In the genomic region with DNA sequence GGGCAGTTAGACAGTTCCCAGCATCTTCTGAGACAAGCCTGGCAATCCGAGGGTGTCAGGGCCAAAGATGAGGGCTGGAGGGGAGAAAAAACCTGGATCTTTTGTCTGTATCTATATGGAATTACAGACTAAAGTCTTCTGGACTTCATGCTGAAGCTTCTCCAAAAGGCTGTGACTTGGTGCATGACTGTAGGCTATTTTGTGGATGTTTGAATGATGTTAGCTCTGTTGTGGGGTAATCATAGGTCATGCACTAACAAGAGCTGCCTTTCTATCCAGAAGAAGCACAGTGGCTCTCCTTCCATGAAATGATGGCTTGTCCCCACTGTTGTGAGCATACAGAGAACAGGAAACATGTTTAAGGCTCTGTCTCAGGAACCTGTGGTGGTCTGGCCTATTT, we compare ENCODE assay signal across 18 cellular contexts.
DNase-seq lines count a peak whose midpoint lies in the region; ATAC-seq lines count a peak whose summit lies in the region.
"Had no signal": no experiment of that assay in that cellular context is flagged by ENCODE, and none has a peak within 500 bp of the region (broad histone marks: within the 10 kb centered on the region; RNA-seq: fewer than 3 reads in every experiment).

No MANE protein-coding gene starts in this region.

- H3K9me3 ChIP-seq in skeletal muscle tissue (ENCODE audit: control insufficient read depth in 3 of 3, low read length in 3 of 3), result no peaks in the 10 kb centered on the region
- H3K9me3 ChIP-seq in CD4-positive, alpha-beta memory T cell (ENCODE audit: control insufficient read depth in 1 of 2, low read length in 2 of 2), result no peaks in the 10 kb centered on the region
- H3K9me3 ChIP-seq: suprapubic skin had no signal

- DNase-seq in EH (ENCODE audit: low read depth) (peak; percentile 21), caudate nucleus (lab: John Stamatoyannopoulos, UW) (peak in 9 of 61 donors; percentile 13 to 65 (median 46)), SHP77 (lab: John Stamatoyannopoulos, UW) (no peak), NCI-H1930 (lab: John Stamatoyannopoulos, UW) (no peak)
- no peak for DNase-seq in CD4-positive, alpha-beta memory T cell
- DNase-seq: activated CD4-positive, alpha-beta T cell treated with anti-CD3 and anti-CD28 coated beads for 4 hours; CD4-positive, CD25-positive, alpha-beta regulatory T cell; cortex of kidney; KG1; MV-4-11; NCI-H2029; stimulated activated CD8-positive, alpha-beta memory T cell treated with anti-CD3 and anti-CD28 coated beads, Interleukin-4, amount 100 ng/mL, for 48 hours; T-helper 1 cell had no signal

- H3K27ac Mint-ChIP-seq in CD4-positive, alpha-beta memory T cell, result no peak overlapping the region
- H3K27ac Mint-ChIP-seq: activated naive CD4-positive, alpha-beta T cell treated with anti-CD3 and anti-CD28 coated beads, Interleukin-2, amount 50 U/mL, for 72 hours; CD4-positive, CD25-positive, alpha-beta regulatory T cell had no signal

- H3K4me3 ChIP-seq in skeletal muscle tissue (ENCODE audit: low read length in 3 of 3), result no peak overlapping the region
- no peak overlapping the region for H3K4me3 ChIP-seq in CD4-positive, alpha-beta memory T cell (ENCODE audit: low read length in 2 of 2)
- H3K4me3 ChIP-seq: suprapubic skin had no signal

- intact Hi-C loops in CD4-positive, alpha-beta memory T cell (cut with micrococcal nuclease), result no loop called here

- POLR2A ChIA-PET in CD4-positive, alpha-beta memory T cell (lab: Charles Lee; ENCODE audit: partially characterized antibody), result no interaction called here

- peaks cover 0 to 9% of the 10 kb centered on the region in 2 donors for H3K27me3 Mint-ChIP-seq in CD4-positive, alpha-beta memory T cell

- H3K27me3 ChIP-seq in layer of hippocampus (ENCODE audit: control insufficient read depth, insufficient read depth, low read length) (no peaks in the 10 kb centered on the region), skeletal muscle tissue (ENCODE audit: control insufficient read depth in 3 of 3, insufficient read depth in 3 of 3, low read length in 3 of 3) (no peaks in the 10 kb centered on the region)
- no peaks in the 10 kb centered on the region for H3K27me3 ChIP-seq in CD4-positive, alpha-beta memory T cell (ENCODE audit: insufficient read depth, low read length)

- H3K27ac ChIP-seq in caudate nucleus (ENCODE audit: low read depth, low read length), result peak overlapping the region; percentile 72
- peak overlapping the region; percentile 69 for H3K27ac ChIP-seq in layer of hippocampus (ENCODE audit: low read depth, low read length)
- peak overlapping the region; percentile 9 for H3K27ac ChIP-seq in skeletal muscle tissue (ENCODE audit: low read depth, low read length)
- no peak overlapping the region for H3K27ac ChIP-seq in CD4-positive, alpha-beta memory T cell (ENCODE audit: low read depth, low read length)
- H3K27ac ChIP-seq: suprapubic skin had no signal

- H3K36me3 Mint-ChIP-seq in CD4-positive, alpha-beta memory T cell, result no peaks in the 10 kb centered on the region
- H3K36me3 Mint-ChIP-seq: activated naive CD4-positive, alpha-beta T cell treated with anti-CD3 and anti-CD28 coated beads, Interleukin-2, amount 50 U/mL, for 72 hours; CD4-positive, CD25-positive, alpha-beta regulatory T cell had no signal

- H3K9me3 Mint-ChIP-seq in CD4-positive, alpha-beta memory T cell, result peaks cover 0 to 2% (median 0%) of the 10 kb centered on the region in 8 donors
- H3K9me3 Mint-ChIP-seq: activated naive CD4-positive, alpha-beta T cell treated with anti-CD3 and anti-CD28 coated beads, Interleukin-2, amount 50 U/mL, for 72 hours had no signal

- H3K4me1 Mint-ChIP-seq in CD4-positive, alpha-beta memory T cell, result peaks cover 4 to 45% (median 30%) of the 10 kb centered on the region in 4 donors

- peaks cover 26 to 38% (median 32%) of the 10 kb centered on the region in 3 donors for H3K4me1 ChIP-seq in skeletal muscle tissue (ENCODE audit: control insufficient read depth in 3 of 3, insufficient read depth in 3 of 3, low read length in 3 of 3)
- H3K4me1 ChIP-seq in CD4-positive, alpha-beta memory T cell (ENCODE audit: insufficient read depth, low read length), result no peaks in the 10 kb centered on the region

- no peak overlapping the region for H3K9ac ChIP-seq in skeletal muscle tissue (ENCODE audit: low read depth in 1 of 3, low read length in 3 of 3)

- no peak overlapping the region for H3K4me3 Mint-ChIP-seq in CD4-positive, alpha-beta memory T cell
- H3K4me3 Mint-ChIP-seq: CD4-positive, CD25-positive, alpha-beta regulatory T cell had no signal

- ATAC-seq in HG03095 (IDR thresholded peaks at IDR 0.05; ENCODE audit: unreplicated experiment), result no peak
- ATAC-seq: activated naive CD4-positive, alpha-beta T cell treated with anti-CD3 and anti-CD28 coated beads, Interleukin-2, amount 50 U/mL, for 72 hours had no signal

- no peaks in the 10 kb centered on the region for H3K36me3 ChIP-seq in skeletal muscle tissue (ENCODE audit: control insufficient read depth in 3 of 3, insufficient read depth in 3 of 3, low read length in 3 of 3)
- H3K36me3 ChIP-seq in CD4-positive, alpha-beta memory T cell (ENCODE audit: insufficient read depth, low read length), result no peaks in the 10 kb centered on the region
- H3K36me3 ChIP-seq: suprapubic skin had no signal

- CTCF ChIA-PET in CD4-positive, alpha-beta memory T cell (lab: Charles Lee; ENCODE audit: partially characterized antibody), result interaction anchor here (0.5 to 1.9 kb wide), 3 partner anchors 16 to 592 kb away, joined by 3 to 7 read pairs (median 3); no protein-coding TSS in a partner anchor
